In genomic region chrX:68504237-68504636, GRCh38 we compare ENCODE assay signal across 10 cellular contexts. TPM values are rescaled to one million over a fixed set of nuclear protein-coding genes. Genes with fewer than 3 reads are reported as not detected.
DNase-seq lines count a peak whose midpoint lies in the region; ATAC-seq and TF ChIP-seq lines count a peak whose summit lies in the region.
"Had no signal": no experiment of that assay in that cellular context is flagged by ENCODE, and none has a peak within 500 bp of the region (broad histone marks: within the 10 kb centered on the region; RNA-seq: fewer than 3 reads in every experiment).

No MANE protein-coding gene starts in this region.

- H2AK5ac ChIP-seq in mesenchymal stem cell (ENCODE audit: low read length, severe bottlenecking): no peak overlapping the region

- ATAC-seq in HG03354 (IDR thresholded peaks at IDR 0.05; ENCODE audit: poor library complexity, severe bottlenecking, unreplicated experiment): peak; percentile 46

- H3K9me3 Mint-ChIP-seq in CD8-positive, alpha-beta memory T cell: no peaks in the 10 kb centered on the region
- no peaks in the 10 kb centered on the region for H3K9me3 Mint-ChIP-seq in activated T-cell treated with anti-CD3 and anti-CD28 coated beads, Interleukin-2, amount 50 U/mL, for 24 hours

- H2BK15ac ChIP-seq in mesenchymal stem cell (ENCODE audit: low read depth, poor library complexity, severe bottlenecking): no peak overlapping the region

- no peak overlapping the region for H2BK5ac ChIP-seq in mesenchymal stem cell (ENCODE audit: low read depth, low read length, poor library complexity, severe bottlenecking)

- H3K36me3 ChIP-seq in CD8-positive, alpha-beta memory T cell (ENCODE audit: insufficient read depth, low read length): no peaks in the 10 kb centered on the region
- H3K36me3 ChIP-seq in mesenchymal stem cell (ENCODE audit: control insufficient read depth in 1 of 2, insufficient read depth in 2 of 2, low read depth in 1 of 2, low read length in 2 of 2) (no peaks in the 10 kb centered on the region), BE2C (no peaks in the 10 kb centered on the region)

- no peak overlapping the region for H3K4me2 ChIP-seq in mesenchymal stem cell (ENCODE audit: low read length, poor library complexity, severe bottlenecking)

- H3K9ac ChIP-seq in mesenchymal stem cell (ENCODE audit: low read length): no peak overlapping the region

- H2BK120ac ChIP-seq in mesenchymal stem cell (ENCODE audit: low read depth, low read length): no peak overlapping the region

- H3K36me3 Mint-ChIP-seq in CD8-positive, alpha-beta memory T cell: peaks cover 0 to 26% (median 0%) of the 10 kb centered on the region in 3 donors
- peaks cover 63% of the 10 kb centered on the region for H3K36me3 Mint-ChIP-seq in activated T-cell treated with anti-CD3 and anti-CD28 coated beads, Interleukin-2, amount 50 U/mL, for 24 hours (ENCODE audit: low read depth)
- H3K36me3 Mint-ChIP-seq: brain had no signal

- no peaks in the 10 kb centered on the region for H3K9me3 ChIP-seq in CD8-positive, alpha-beta memory T cell (ENCODE audit: low read length)
- peaks cover 2% of the 10 kb centered on the region for H3K9me3 ChIP-seq in mesenchymal stem cell (ENCODE audit: control insufficient read depth, low read length)
- no peaks in the 10 kb centered on the region for H3K9me3 ChIP-seq in BE2C

- H3K4me1 Mint-ChIP-seq in CD8-positive, alpha-beta memory T cell: peaks cover 39 to 85% (median 75%) of the 10 kb centered on the region in 3 donors
- H3K4me1 Mint-ChIP-seq in activated T-cell treated with anti-CD3 and anti-CD28 coated beads, Interleukin-2, amount 50 U/mL, for 24 hours (ENCODE audit: low read depth): peaks cover 68% of the 10 kb centered on the region

- TF ChIP-seq CTCF in BE2C (IDR thresholded peaks at IDR 0.05; ENCODE audit: low read depth, low read length): no peak

- peak overlapping the region in 6 of 8 donors; percentile 8 to 77 (median 58) for H3K27ac Mint-ChIP-seq in CD8-positive, alpha-beta memory T cell
- H3K27ac Mint-ChIP-seq in activated T-cell treated with anti-CD3 and anti-CD28 coated beads, Interleukin-2, amount 50 U/mL, for 24 hours: peak overlapping the region; percentile 88
- H3K27ac Mint-ChIP-seq: brain had no signal

- peak in 2 of 5 donors; percentile 12 to 60 for DNase-seq in CD8-positive, alpha-beta memory T cell
- peak; percentile 54 for DNase-seq in activated T-cell treated with anti-CD3 and anti-CD28 coated beads, Interleukin-2, amount 50 U/mL, for 24 hours
- peak; percentile 72 for DNase-seq in mesenchymal stem cell
- DNase-seq in BE2C: no peak
- no peak for DNase-seq in NCI-H446 treated with DMSO at 0.1 percent for 48 hours (lab: John Stamatoyannopoulos, UW)
- no peak for DNase-seq in foreskin melanocyte
- no peak for DNase-seq in NCI-H510A treated with DMSO at 0.1 percent for 48 hours (lab: John Stamatoyannopoulos, UW)
- DNase-seq: occipital lobe had no signal

- no peak overlapping the region for H4K8ac ChIP-seq in mesenchymal stem cell (ENCODE audit: low read length)

- H2BK12ac ChIP-seq in mesenchymal stem cell (ENCODE audit: low read length in 2 of 2): no peak overlapping the region

- WGBS in mesenchymal stem cell: 54% methylated on average over 4 of the region's 4 CpGs

- H4K91ac ChIP-seq in mesenchymal stem cell (ENCODE audit: low read length): no peak overlapping the region

- POLR2A ChIA-PET in CD8-positive, alpha-beta memory T cell (lab: Charles Lee): no interaction called here

- H3K18ac ChIP-seq in mesenchymal stem cell (ENCODE audit: low read depth in 1 of 2, low read length in 2 of 2): no peak overlapping the region

- no peaks in the 10 kb centered on the region for H3K27me3 ChIP-seq in CD8-positive, alpha-beta memory T cell (ENCODE audit: insufficient read depth, low read length, poor library complexity, severe bottlenecking)
- peaks cover 0 to 18% of the 10 kb centered on the region in 2 experiments for H3K27me3 ChIP-seq in mesenchymal stem cell (ENCODE audit: control insufficient read depth in 1 of 2, insufficient read depth in 1 of 2, low read length in 2 of 2)
- H3K27me3 ChIP-seq in BE2C: no peaks in the 10 kb centered on the region

- H2AFZ ChIP-seq in mesenchymal stem cell (ENCODE audit: low read depth, low read length): no peak overlapping the region

- CTCF ChIA-PET in CD8-positive, alpha-beta memory T cell (lab: Charles Lee): no interaction called here

- no peak overlapping the region for H3K23ac ChIP-seq in mesenchymal stem cell (ENCODE audit: low read length in 2 of 2)

- H3K27ac ChIP-seq in CD8-positive, alpha-beta memory T cell (ENCODE audit: low read depth, low read length): no peak overlapping the region
- no peak overlapping the region for H3K27ac ChIP-seq in mesenchymal stem cell (ENCODE audit: low read length, poor library complexity, severe bottlenecking)

- H3K27me3 Mint-ChIP-seq in CD8-positive, alpha-beta memory T cell: no peaks in the 10 kb centered on the region
- peaks cover 19% of the 10 kb centered on the region for H3K27me3 Mint-ChIP-seq in activated T-cell treated with anti-CD3 and anti-CD28 coated beads, Interleukin-2, amount 50 U/mL, for 24 hours

- no peak overlapping the region for H3K14ac ChIP-seq in mesenchymal stem cell (ENCODE audit: low read length in 2 of 2)

- no peak overlapping the region for H3K4ac ChIP-seq in mesenchymal stem cell (ENCODE audit: low read depth in 1 of 2, low read length in 2 of 2)

- H3K4me1 ChIP-seq in CD8-positive, alpha-beta memory T cell (ENCODE audit: insufficient read depth, low read length): peaks cover 18% of the 10 kb centered on the region
- H3K4me1 ChIP-seq in mesenchymal stem cell (ENCODE audit: control insufficient read depth, insufficient read depth, low read depth, low read length) (peaks cover 3% of the 10 kb centered on the region), BE2C (no peaks in the 10 kb centered on the region)

- H3K4me3 Mint-ChIP-seq in CD8-positive, alpha-beta memory T cell: peak overlapping the region in 1 of 7 donors; percentile 46
- H3K4me3 Mint-ChIP-seq in activated T-cell treated with anti-CD3 and anti-CD28 coated beads, Interleukin-2, amount 50 U/mL, for 24 hours: peak overlapping the region; percentile 41
- H3K4me3 Mint-ChIP-seq: brain had no signal

- H3K4me3 ChIP-seq in CD8-positive, alpha-beta memory T cell (ENCODE audit: low read length): no peak overlapping the region
- H3K4me3 ChIP-seq in mesenchymal stem cell (ENCODE audit: insufficient read depth in 1 of 2, low read depth in 1 of 2, low read length in 2 of 2) (no peak overlapping the region), BE2C (ENCODE audit: low read depth, low read length) (no peak overlapping the region)

- no peaks in the 10 kb centered on the region for H3K79me1 ChIP-seq in mesenchymal stem cell (replicated peaks; ENCODE audit: low read length, poor library complexity, severe bottlenecking)

RNA-seq across cellular contexts. Expression of gene YIPF6, which starts 5.4 kb away (rescaled TPM):
- 10 to 100 TPM; 17.5 to 19.4 TPM for total RNA-seq in CD8-positive, alpha-beta memory T cell
- polyA plus RNA-seq in CD8-positive, alpha-beta memory T cell: 20.4 TPM
- polyA plus RNA-seq in mesenchymal stem cell (2013, experiment 1 of 2): 15.5 TPM
- 16.5 TPM for polyA plus RNA-seq in mesenchymal stem cell (2013, experiment 2 of 2)
- polyA plus RNA-seq in BE2C (2012; ENCODE audit: insufficient read depth, insufficient read length, low read depth): 22.7 TPM

Comparison
In these comparisons a context has a peak if more than half of its experiments do, and no peak if none do; other contexts are left out.
1. DNase-seq: peak in activated T-cell treated with anti-CD3 and anti-CD28 coated beads, Interleukin-2, amount 50 U/mL, for 24 hours (single experiment) and mesenchymal stem cell (single experiment); none in BE2C (single experiment), NCI-H446 treated with DMSO at 0.1 percent for 48 hours (single experiment), foreskin melanocyte (single experiment) and NCI-H510A treated with DMSO at 0.1 percent for 48 hours (single experiment).